Comparison of ENCODE assay signal across 20 cellular contexts in genomic region chr17:19460695-19461094, GRCh38. TPM values are rescaled to one million over a fixed set of nuclear protein-coding genes. Genes with fewer than 3 reads are reported as not detected.
DNase-seq lines count a peak whose midpoint lies in the region; ATAC-seq, FAIRE-seq and TF ChIP-seq lines count a peak whose summit lies in the region.
"Had no signal": no experiment of that assay in that cellular context is flagged by ENCODE, and none has a peak within 500 bp of the region (broad histone marks: within the 10 kb centered on the region; RNA-seq: fewer than 3 reads in every experiment).

No MANE protein-coding gene starts in this region.

- TF ChIP-seq RAD21 in Ishikawa (IDR thresholded peaks at IDR 0.05; ENCODE audit: low read depth), result no peak
- no peak for TF ChIP-seq RAD21 in HepG2 (CRISPR knock-in tag; IDR thresholded peaks at IDR 0.05)

- H3K9ac ChIP-seq in HepG2 (ENCODE audit: insufficient read depth, low read depth, low read length), result no peak overlapping the region

- CTCF ChIA-PET in HepG2 (lab: Yijun Ruan, JAX; ENCODE audit: low intra/inter-chr PET ratio, low total read pairs), result no interaction called here

- FAIRE-seq in HepG2 (lab: Jason Lieb, UNC), result no peak
- FAIRE-seq: bronchial epithelial cell, keratinocyte had no signal

- TF ChIP-seq CTCF in AG10803 (conservative IDR thresholded peaks at IDR 0.05; ENCODE audit: low read length) (no peak), HepG2 (CRISPR knock-in tag; IDR thresholded peaks at IDR 0.05) (no peak)

- intact Hi-C loops in HepG2 (cut with micrococcal nuclease; ENCODE audit: unreplicated experiment), result no loop called here

- TF ChIP-seq POLR2A in HepG2 (IDR thresholded peaks at IDR 0.05; ENCODE audit: insufficient read depth in 1 of 2, low read depth in 2 of 2, low read length in 2 of 2), result no peak

- no TSS peak for BruUV-seq in HepG2 (replicated peaks; lab: Mats Ljungman, UMichigan)

- WGBS in HepG2 (ENCODE audit: low lambda C conversion rate), result 67% methylated on average over 3 of the region's 3 CpGs

- H3K27me3 ChIP-seq in HepG2 (ENCODE audit: control insufficient read depth in 1 of 2, insufficient read depth in 2 of 2, low read length in 2 of 2), result peaks cover 0 to under 1% of the 10 kb centered on the region in 2 experiments; a peak in 1 of 5 replicates
- H3K27me3 ChIP-seq: esophagus squamous epithelium had no signal

- H3K36me3 ChIP-seq in HepG2 (replicated peaks in 1 of 2; ENCODE audit: control insufficient read depth in 1 of 2, insufficient read depth in 2 of 2, low read length in 2 of 2), result no peaks in the 10 kb centered on the region
- H3K36me3 ChIP-seq: esophagus squamous epithelium had no signal

- DNase-seq in AG10803 (ENCODE audit: low read depth) (peak; percentile 11), ecto neural progenitor cell (ENCODE audit: low spot score) (peak; percentile 29), midbrain (lab: John Stamatoyannopoulos, UW) (peak; percentile 22), HepG2 (ENCODE audit: low spot score) (no peak), D341Med (ENCODE audit: low spot score) (no peak), OCI-M1 (lab: John Stamatoyannopoulos, UW) (no peak)
- DNase-seq: activated CD4-positive, alpha-beta T cell treated with anti-CD3 and anti-CD28 coated beads, Interleukin-2, amount 50 U/mL, for 48 hours; activated gamma-delta T cell; AML-193; esophagus squamous epithelium; HCEC 1CT; KBM-7; NCI-H2029 treated with DMSO at 0.1 percent for 48 hours; PC-9; stimulated activated CD4-positive, alpha-beta T cell treated with anti-CD3 and anti-CD28 coated beads, Interleukin-12 subunit alpha, Interleukin-12 subunit beta, amount 100 ng/mL, for 4 hours; T-helper 1 cell had no signal

- in situ Hi-C loops in HepG2 (cut with HindIII; ENCODE audit: extremely low pct_ligation_motif_present, low pct_unique_long_range_greater_than_20kb), result no loop called here

- no peaks in the 10 kb centered on the region for H3K9me3 ChIP-seq in HepG2 (ENCODE audit: low read length)
- H3K9me3 ChIP-seq: esophagus squamous epithelium had no signal

- H3K27ac ChIP-seq in HepG2 (ENCODE audit: extremely low read length, insufficient read depth, low read length), result no peak overlapping the region
- H3K27ac ChIP-seq: esophagus squamous epithelium, PC-9 had no signal

- H2AFZ ChIP-seq in HepG2 (ENCODE audit: low read length), result no peak overlapping the region
- H2AFZ ChIP-seq: PC-9 had no signal

- no peaks in the 10 kb centered on the region for H3K79me2 ChIP-seq in HepG2 (ENCODE audit: insufficient read depth, low read length)

- no peaks in the 10 kb centered on the region for H3K4me1 ChIP-seq in HepG2 (ENCODE audit: insufficient read depth, low read length)

- no peak overlapping the region for H3K4me2 ChIP-seq in HepG2 (ENCODE audit: low read depth, low read length)
- H3K4me2 ChIP-seq: PC-9 had no signal

- ATAC-seq in HepG2 (no peak), GM21529 (IDR thresholded peaks at IDR 0.05; ENCODE audit: unreplicated experiment) (no peak)

- H4K20me1 ChIP-seq in HepG2 (ENCODE audit: insufficient read depth, low read length), result no peaks in the 10 kb centered on the region

- POLR2A ChIA-PET in HepG2 (lab: Yijun Ruan, JAX), result no interaction called here

- H3K4me3 ChIP-seq in AG10803 (ENCODE audit: low read length) (no peak overlapping the region), HepG2 (replicated peaks in 1 of 3; ENCODE audit: insufficient read depth in 1 of 3, low read depth in 2 of 3, low read length in 3 of 3) (no peak overlapping the region)
- H3K4me3 ChIP-seq: esophagus squamous epithelium, PC-9 had no signal

- no peak for TF ChIP-seq EP300 in Ishikawa (IDR thresholded peaks at IDR 0.05; ENCODE audit: borderline replicate concordance)
- no peak for TF ChIP-seq EP300 in HepG2 (IDR thresholded peaks at IDR 0.05; ENCODE audit: low read depth in 2 of 2, low read length in 2 of 2)
- no peak for TF ChIP-seq EP300 in HepG2 (CRISPR knock-in tag; IDR thresholded peaks at IDR 0.05; ENCODE audit: borderline replicate concordance)

TF ChIP-seq in Ishikawa, 13 proteins besides CTCF, POLR2A, EP300 and RAD21:
- TF ChIP-seq CEBPB (IDR thresholded peaks at IDR 0.05), result no peak
- peak; percentile 24; the same call in 1 of the 2 replicates for TF ChIP-seq NFIC (IDR thresholded peaks at IDR 0.05)

TF ChIP-seq in HepG2, 621 proteins besides CTCF, POLR2A, EP300 and RAD21:
- no peak for TF ChIP-seq ZBTB42 (CRISPR knock-in tag; IDR thresholded peaks at IDR 0.05)
- no peak for TF ChIP-seq ZNF660 (CRISPR knock-in tag; IDR thresholded peaks at IDR 0.05; ENCODE audit: borderline replicate concordance, low read depth)
- TF ChIP-seq PHF5A (CRISPR knock-in tag; IDR thresholded peaks at IDR 0.05; ENCODE audit: low read depth, unreplicated experiment), result no peak
- no peak for TF ChIP-seq PCBP1 (IDR thresholded peaks at IDR 0.05; ENCODE audit: borderline replicate concordance, low read depth, low read length)
- no peak for TF ChIP-seq FLYWCH1 (CRISPR knock-in tag; IDR thresholded peaks at IDR 0.05)
- no peak for TF ChIP-seq U2AF2 (IDR thresholded peaks at IDR 0.05; ENCODE audit: low read depth, low read length)
- TF ChIP-seq, protein P1, sequence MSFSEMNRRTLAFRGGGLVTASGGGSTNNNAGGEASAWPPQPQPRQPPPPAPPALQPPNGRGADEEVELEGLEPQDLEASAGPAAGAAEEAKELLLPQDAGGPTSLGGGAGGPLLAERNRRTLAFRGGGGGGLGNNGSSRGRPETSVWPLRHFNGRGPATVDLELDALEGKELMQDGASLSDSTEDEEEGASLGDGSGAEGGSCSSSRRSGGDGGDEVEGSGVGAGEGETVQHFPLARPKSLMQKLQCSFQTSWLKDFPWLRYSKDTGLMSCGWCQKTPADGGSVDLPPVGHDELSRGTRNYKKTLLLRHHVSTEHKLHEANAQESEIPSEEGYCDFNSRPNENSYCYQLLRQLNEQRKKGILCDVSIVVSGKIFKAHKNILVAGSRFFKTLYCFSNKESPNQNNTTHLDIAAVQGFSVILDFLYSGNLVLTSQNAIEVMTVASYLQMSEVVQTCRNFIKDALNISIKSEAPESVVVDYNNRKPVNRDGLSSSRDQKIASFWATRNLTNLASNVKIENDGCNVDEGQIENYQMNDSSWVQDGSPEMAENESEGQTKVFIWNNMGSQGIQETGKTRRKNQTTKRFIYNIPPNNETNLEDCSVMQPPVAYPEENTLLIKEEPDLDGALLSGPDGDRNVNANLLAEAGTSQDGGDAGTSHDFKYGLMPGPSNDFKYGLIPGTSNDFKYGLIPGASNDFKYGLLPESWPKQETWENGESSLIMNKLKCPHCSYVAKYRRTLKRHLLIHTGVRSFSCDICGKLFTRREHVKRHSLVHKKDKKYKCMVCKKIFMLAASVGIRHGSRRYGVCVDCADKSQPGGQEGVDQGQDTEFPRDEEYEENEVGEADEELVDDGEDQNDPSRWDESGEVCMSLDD (CRISPR knock-in tag; IDR thresholded peaks at IDR 0.05; ENCODE audit: borderline replicate concordance), result no peak
- TF ChIP-seq HIVEP1 (CRISPR knock-in tag; IDR thresholded peaks at IDR 0.05), result no peak

RNA-seq across cellular contexts. Expression of gene RNF112, which starts 49.7 kb away (rescaled TPM):
- not detected in 2 replicates for total RNA-seq in HepG2 (2016; rRNA removed; fragmentation: Illumina TruSeq; extraction: Trizol)
- not detected in 2 replicates for total RNA-seq in HepG2 (2016; cell fraction: cytosol; rRNA removed; fragmentation: Illumina TruSeq; extraction: Trizol; ENCODE audit: low read depth)
- total RNA-seq in HepG2 (2016; cell fraction: insoluble cytoplasmic fraction; rRNA removed; fragmentation: Illumina TruSeq; extraction: Trizol), result not detected in 2 replicates
- not detected in 2 replicates for total RNA-seq in HepG2 (2016; cell fraction: membrane; rRNA removed; fragmentation: Illumina TruSeq; extraction: Trizol)
- not detected in 2 replicates for total RNA-seq in HepG2 (2016; cell fraction: nucleus; rRNA removed; fragmentation: Illumina TruSeq; extraction: Trizol)
- 0.01 and 0.05 TPM in 2 replicates for polyA plus RNA-seq in HepG2 (2011; rRNA removed)
- 0.01 TPM in 1 of 2 replicates, not detected in the other for polyA plus RNA-seq in HepG2 (2011; cell fraction: cytosol; rRNA removed)
- polyA plus RNA-seq in HepG2 (2011; cell fraction: nucleus; rRNA removed), result 0.73 and 0.85 TPM in 2 replicates
- polyA plus RNA-seq in HepG2 (2012), result 0.27 and 0.52 TPM in 2 replicates
- not detected in 2 replicates for polyA plus RNA-seq in HepG2 (2016; cell fraction: cytosol; fragmentation: Illumina TruSeq; extraction: Trizol; ENCODE audit: low read depth)
- polyA plus RNA-seq in HepG2 (2016; cell fraction: insoluble cytoplasmic fraction; fragmentation: Illumina TruSeq; extraction: Trizol; ENCODE audit: low read depth), result not detected in 2 replicates
- not detected in 2 replicates for polyA plus RNA-seq in HepG2 (2016; cell fraction: membrane; fragmentation: Illumina TruSeq; extraction: Trizol; ENCODE audit: low read depth)
- polyA plus RNA-seq in HepG2 (2016; cell fraction: nucleus; fragmentation: Illumina TruSeq; extraction: Trizol; ENCODE audit: insufficient read depth, low read depth), result not detected in 2 replicates
- polyA minus RNA-seq in HepG2 (2011; rRNA and poly(A)+ RNA removed; ENCODE audit: low replicate concordance), result 0.14 TPM in 1 of 2 replicates, not detected in the other
- not detected in 2 replicates for polyA minus RNA-seq in HepG2 (2011; cell fraction: cytosol; rRNA and poly(A)+ RNA removed)
- 0.13 TPM in 1 of 2 replicates, not detected in the other for polyA minus RNA-seq in HepG2 (2011; cell fraction: nucleus; rRNA and poly(A)+ RNA removed)

Comparison
In these comparisons a context has a peak if more than half of its experiments do, and no peak if none do; other contexts are left out.
1. DNase-seq: peak in AG10803 (single experiment), ecto neural progenitor cell (single experiment) and midbrain (single experiment); none in HepG2 (single experiment), D341Med (single experiment) and OCI-M1 (single experiment).